In genomic region chr7:48038815-48039496, GRCh38 we compare ENCODE assay signal across 1 cellular context.
TF ChIP-seq lines count a peak whose summit lies in the region.

No MANE protein-coding gene starts in this region.

TF ChIP-seq in GM23338, 12 proteins besides CTCF, POLR2A, EP300 and RAD21 (continued from another document):
- TF ChIP-seq ZNF462 (CRISPR knock-in tag; IDR thresholded peaks at IDR 0.05) (no peak), POLR2AphosphoS5 (IDR thresholded peaks at IDR 0.05; ENCODE audit: low read depth) (no peak)
TF ChIP-seq in GM23338: peak in this region for 0.
